In genomic region chr1:1724035-1724864, GRCh38 we compare ENCODE assay signal across 8 cellular contexts. TPM values are rescaled to one million over a fixed set of nuclear protein-coding genes. Genes with fewer than 3 reads are reported as not detected.
DNase-seq lines count a peak whose midpoint lies in the region; ATAC-seq lines count a peak whose summit lies in the region.
"Not testable (repeated sequence)": the region's sequence is repeated elsewhere in the genome, so short reads cannot be mapped to it uniquely, and the experiment has no call there.

CDK11A (minus strand) TSS chr1:1724357; CDS start chr1:1722818, 1,539 bp downstream.

- not testable (repeated sequence) for H3K27me3 ChIP-seq in endocrine pancreas (ENCODE audit: control insufficient read depth, insufficient read depth, low read length)

- DNase-seq in COR-L47 (lab: John Stamatoyannopoulos, UW) (peak; percentile 99), HT1080 (ENCODE audit: low read depth) (peak; percentile 100), NOMO-1 treated with dmso at 0.1 percent for 144 hours (lab: John Stamatoyannopoulos, UW; ENCODE audit: unreplicated experiment) (peak; percentile 95), mesenteric fat pad (ENCODE audit: low spot score) (peak; percentile 98)
- peak; percentile 85 to 97 (median 93) for DNase-seq in activated CD8-positive, alpha-beta memory T cell treated with anti-CD3 and anti-CD28 coated beads for 48 hours (ENCODE audit: low read depth in 2 of 3, low spot score in 2 of 3)
- peak; percentile 97 for DNase-seq in stimulated activated CD8-positive, alpha-beta memory T cell treated with anti-CD3 and anti-CD28 coated beads, Interleukin-15, amount 100 ng/mL, for 24 hours (ENCODE audit: low read depth)

- ATAC-seq in GM21360 (IDR thresholded peaks at IDR 0.05; ENCODE audit: unreplicated experiment) = peak; percentile 91

- not testable (repeated sequence) for H3K36me3 ChIP-seq in endocrine pancreas (ENCODE audit: control insufficient read depth, insufficient read depth, low read length)

- H3K9me3 ChIP-seq in endocrine pancreas (ENCODE audit: control insufficient read depth, low read length) = not testable (repeated sequence)

- peak within 1 kb of the TSS; percentile 60 for H3K9ac ChIP-seq in endocrine pancreas (ENCODE audit: control insufficient read depth, insufficient read depth, low read length)

- not testable (repeated sequence) for H3K4me3 ChIP-seq in endocrine pancreas (ENCODE audit: control insufficient read depth, insufficient read depth, low read length)

- H3K4me1 ChIP-seq in endocrine pancreas (ENCODE audit: control insufficient read depth, insufficient read depth, low read length) = not testable (repeated sequence)

RNA-seq across cellular contexts. Expression of gene CDK11A, which starts in this region (rescaled TPM):
- total RNA-seq in HT1080 (2014; rRNA removed; shearing (Covaris generic)) = 11.8 and 13.4 TPM in 2 replicates
- 4.7 and 5.4 TPM in 2 replicates for polyA plus RNA-seq in HT1080 (2015; cell fraction: cytosol; rRNA removed)
- polyA plus RNA-seq in HT1080 (2015; cell fraction: nucleus; rRNA removed) = 54.3 and 60.9 TPM in 2 replicates
- total RNA-seq in mesenteric fat pad = 45.5 TPM
